1 cellular context compared by ENCODE assay signal in genomic region chr7:65840446-65840845, GRCh38.
TF ChIP-seq lines count a peak whose summit lies in the region.

No MANE protein-coding gene starts in this region.

TF ChIP-seq in SK-N-SH treated with all-trans-retinoic acid at 6 μM for 48 hours, 23 proteins besides CTCF, POLR2A, EP300 and RAD21 (continued from another document):
- TF ChIP-seq PATZ1 (CRISPR knock-in tag; IDR thresholded peaks at IDR 0.05; ENCODE audit: borderline replicate concordance) = no peak
- no peak for TF ChIP-seq PPARA (CRISPR knock-in tag; IDR thresholded peaks at IDR 0.05; ENCODE audit: borderline replicate concordance)
- TF ChIP-seq TOX (CRISPR knock-in tag; IDR thresholded peaks at IDR 0.05; ENCODE audit: borderline replicate concordance) = no peak
TF ChIP-seq in SK-N-SH treated with all-trans-retinoic acid at 6 μM for 48 hours: peak in this region for 0.
